In genomic region chr1:155017021-155017945, GRCh38 we compare ENCODE assay signal across 8 cellular contexts.
DNase-seq lines count a peak whose midpoint lies in the region; ATAC-seq and TF ChIP-seq lines count a peak whose summit lies in the region.

No MANE protein-coding gene starts in this region.

- H3K4me3 ChIP-seq in choroid plexus epithelial cell (ENCODE audit: low read depth, low read length) = peak overlapping the region; percentile 59

- ATAC-seq in HG03095 (IDR thresholded peaks at IDR 0.05; ENCODE audit: unreplicated experiment) = peak; percentile 52

- TF ChIP-seq CTCF in choroid plexus epithelial cell (conservative IDR thresholded peaks at IDR 0.05; ENCODE audit: low read depth, low read length) = peak; percentile 92

- DNase-seq in SIG-M5 treated with dmso at 0.1 percent for 504 hours (lab: John Stamatoyannopoulos, UW; ENCODE audit: unreplicated experiment) = peak; percentile 86
- no peak for DNase-seq in SIG-M5 (lab: John Stamatoyannopoulos, UW)
- DNase-seq in NCI-H446 treated with DMSO at 0.1 percent for 48 hours (lab: John Stamatoyannopoulos, UW) = peak; percentile 83
- DNase-seq in activated CD4-positive, alpha-beta T cell treated with anti-CD3 and anti-CD28 coated beads for 4 hours = peak; percentile 93
- peak; percentile 88 for DNase-seq in choroid plexus epithelial cell (ENCODE audit: low read depth)
- DNase-seq in left kidney (ENCODE audit: low read depth, low spot score) = peak; percentile 96
- peak; percentile 89 to 91 for DNase-seq in stimulated activated CD4-positive, alpha-beta T cell treated with anti-CD3 and anti-CD28 coated beads, Interleukin-1b, Interleukin-23, amount 100 ng/mL, for 4 hours (ENCODE audit: low read depth in 2 of 2)
